Comparison of ENCODE assay signal across 16 cellular contexts in genomic region chr10:77164616-77165311, GRCh38.
A peak's percentile ranks its signal among the peaks of the same experiment; 100 is the strongest.
DNase-seq lines count a peak whose midpoint lies in the region; ATAC-seq and TF ChIP-seq lines count a peak whose summit lies in the region.
"Had no signal": no experiment of that assay in that cellular context is flagged by ENCODE, and none has a peak within 500 bp of the region (broad histone marks: within the 10 kb centered on the region; RNA-seq: fewer than 3 reads in every experiment).

No MANE protein-coding gene starts in this region.

- H3K36me3 Mint-ChIP-seq in WTC11: no peaks in the 10 kb centered on the region
- H3K36me3 Mint-ChIP-seq: immature natural killer cell; naive thymus-derived CD8-positive, alpha-beta T cell had no signal

- no peaks in the 10 kb centered on the region for H3K9me3 ChIP-seq in Panc1 (ENCODE audit: control insufficient read depth, insufficient read depth, low read depth, low read length)
- H3K9me3 ChIP-seq in endocrine pancreas (ENCODE audit: control insufficient read depth, low read length): no peaks in the 10 kb centered on the region
- H3K9me3 ChIP-seq: upper lobe of left lung had no signal

- H3K4me3 Mint-ChIP-seq in WTC11: no peak overlapping the region
- H3K4me3 Mint-ChIP-seq: activated CD8-positive, alpha-beta T cell treated with anti-CD3 and anti-CD28 coated beads for 36 hours; H9 had no signal

- peak overlapping the region; percentile 3; the same call in 1 of the 2 replicates for H3K27ac ChIP-seq in Panc1 (ENCODE audit: low read length)
- H3K27ac ChIP-seq: upper lobe of left lung had no signal

- TF ChIP-seq CTCF in Panc1 (IDR thresholded peaks at IDR 0.05) (no peak), WTC11 (IDR thresholded peaks at IDR 0.05) (no peak)

- intact Hi-C loops in Panc1 (cut with micrococcal nuclease; ENCODE audit: unreplicated experiment): loop anchor here (2.0 to 5.0 kb wide), 3 partner anchors 233 to 548 kb away; no protein-coding TSS in a partner anchor

- POLR2A ChIA-PET in Panc1 (lab: Charles Lee): no interaction called here
- POLR2A ChIA-PET in WTC11 (lab: Charles Lee): no interaction called here

- H3K9me3 Mint-ChIP-seq in WTC11: no peaks in the 10 kb centered on the region
- H3K9me3 Mint-ChIP-seq: activated CD8-positive, alpha-beta T cell treated with anti-CD3 and anti-CD28 coated beads for 36 hours; H9; immature natural killer cell; naive thymus-derived CD8-positive, alpha-beta T cell had no signal

- DNase-seq in ACHN: peak; percentile 43
- no peak for DNase-seq in Panc1 (ENCODE audit: low read depth, low spot score)
- peak; percentile 38 for DNase-seq in myocyte (ENCODE audit: low read depth)
- DNase-seq in stimulated activated CD4-positive, alpha-beta T cell treated with anti-CD3 and anti-CD28 coated beads, Interleukin-15, amount 100 ng/mL, for 24 hours: no peak
- no peak for DNase-seq in WTC11 (ENCODE audit: low spot score)
- DNase-seq: activated CD8-positive, alpha-beta T cell treated with anti-CD3 and anti-CD28 coated beads for 36 hours; activated gamma-delta T cell treated with Interleukin-2 at 50 U/mL for 16 hours; H9; immature natural killer cell; T-helper 17 cell; upper lobe of left lung had no signal

- in situ Hi-C loops in ACHN (cut with HindIII; ENCODE audit: low pct_ligation_motif_present, low pct_unique_long_range_greater_than_20kb, low sequenced_read_pairs): loop anchor here (25.0 kb wide), 1 partner anchor 248 kb away; no protein-coding TSS in a partner anchor
- in situ Hi-C loops in Panc1 (cut with HindIII; ENCODE audit: low pct_unique_long_range_greater_than_20kb, low sequenced_read_pairs): no loop called here

- peaks cover 5% of the 10 kb centered on the region for H3K4me1 Mint-ChIP-seq in WTC11

- H3K4me1 ChIP-seq in Panc1 (ENCODE audit: control insufficient read depth, insufficient read depth, low read length) (peaks cover 30% of the 10 kb centered on the region), endocrine pancreas (ENCODE audit: control insufficient read depth, insufficient read depth, low read length) (peaks cover 57% of the 10 kb centered on the region)

- H3K27ac Mint-ChIP-seq in WTC11: no peak overlapping the region
- H3K27ac Mint-ChIP-seq: activated CD8-positive, alpha-beta T cell treated with anti-CD3 and anti-CD28 coated beads for 36 hours; immature natural killer cell; naive thymus-derived CD8-positive, alpha-beta T cell had no signal

- no TSS peak for BruUV-seq in Panc1 (replicated peaks; lab: Mats Ljungman, UMichigan)

- ATAC-seq in Panc1: no peak
- no peak for ATAC-seq in WTC11
- ATAC-seq in GM19452 (IDR thresholded peaks at IDR 0.05; ENCODE audit: unreplicated experiment): no peak
- ATAC-seq in GM18907 (IDR thresholded peaks at IDR 0.05; ENCODE audit: unreplicated experiment): no peak

- H3K36me3 ChIP-seq in Panc1 (ENCODE audit: control insufficient read depth, insufficient read depth, low read length): no peaks in the 10 kb centered on the region
- H3K36me3 ChIP-seq in endocrine pancreas (ENCODE audit: control insufficient read depth, insufficient read depth, low read length): no peaks in the 10 kb centered on the region
- H3K36me3 ChIP-seq: upper lobe of left lung had no signal

- CTCF ChIA-PET in Panc1 (lab: Charles Lee): interaction anchor here (1.8 to 2.1 kb wide), 2 partner anchors 476 to 478 kb away, joined by 6 to 10 read pairs; no protein-coding TSS in a partner anchor
- CTCF ChIA-PET in WTC11 (lab: Charles Lee): interaction anchor here (0.8 to 3.4 kb wide), 10 partner anchors 9 to 547 kb away, joined by 3 to 33 read pairs (median 7); no protein-coding TSS in a partner anchor

- H3K4me3 ChIP-seq in Panc1 (ENCODE audit: low read depth in 2 of 2, low read length in 2 of 2) (no peak overlapping the region), endocrine pancreas (ENCODE audit: control insufficient read depth, insufficient read depth, low read length) (peak overlapping the region; percentile 61)
- H3K4me3 ChIP-seq: GM12878, upper lobe of left lung had no signal

- H3K27me3 Mint-ChIP-seq in WTC11 (ENCODE audit: low read depth): no peaks in the 10 kb centered on the region

- peak overlapping the region; percentile 12 for H3K9ac ChIP-seq in endocrine pancreas (ENCODE audit: control insufficient read depth, insufficient read depth, low read length)

- H3K27me3 ChIP-seq in Panc1 (ENCODE audit: control insufficient read depth, insufficient read depth, low read length) (no peaks in the 10 kb centered on the region), endocrine pancreas (ENCODE audit: control insufficient read depth, insufficient read depth, low read length) (no peaks in the 10 kb centered on the region)
- H3K27me3 ChIP-seq: upper lobe of left lung had no signal

TF ChIP-seq in WTC11, 78 proteins besides CTCF, POLR2A, EP300 and RAD21 (continues in another document):
- TF ChIP-seq ATF3 (CRISPR knock-in tag; conservative IDR thresholded peaks at IDR 0.05) (no peak), HMGA2 (CRISPR knock-in tag; IDR thresholded peaks at IDR 0.05) (no peak), ATF2 (CRISPR knock-in tag; IDR thresholded peaks at IDR 0.05; ENCODE audit: borderline replicate concordance, low read depth) (no peak), ARID4B (CRISPR knock-in tag; IDR thresholded peaks at IDR 0.05; ENCODE audit: borderline replicate concordance) (no peak), MXD4 (CRISPR knock-in tag; IDR thresholded peaks at IDR 0.05; ENCODE audit: borderline replicate concordance) (no peak), TCF7 (CRISPR knock-in tag; IDR thresholded peaks at IDR 0.05; ENCODE audit: low read depth) (no peak)
- TF ChIP-seq, protein P1, sequence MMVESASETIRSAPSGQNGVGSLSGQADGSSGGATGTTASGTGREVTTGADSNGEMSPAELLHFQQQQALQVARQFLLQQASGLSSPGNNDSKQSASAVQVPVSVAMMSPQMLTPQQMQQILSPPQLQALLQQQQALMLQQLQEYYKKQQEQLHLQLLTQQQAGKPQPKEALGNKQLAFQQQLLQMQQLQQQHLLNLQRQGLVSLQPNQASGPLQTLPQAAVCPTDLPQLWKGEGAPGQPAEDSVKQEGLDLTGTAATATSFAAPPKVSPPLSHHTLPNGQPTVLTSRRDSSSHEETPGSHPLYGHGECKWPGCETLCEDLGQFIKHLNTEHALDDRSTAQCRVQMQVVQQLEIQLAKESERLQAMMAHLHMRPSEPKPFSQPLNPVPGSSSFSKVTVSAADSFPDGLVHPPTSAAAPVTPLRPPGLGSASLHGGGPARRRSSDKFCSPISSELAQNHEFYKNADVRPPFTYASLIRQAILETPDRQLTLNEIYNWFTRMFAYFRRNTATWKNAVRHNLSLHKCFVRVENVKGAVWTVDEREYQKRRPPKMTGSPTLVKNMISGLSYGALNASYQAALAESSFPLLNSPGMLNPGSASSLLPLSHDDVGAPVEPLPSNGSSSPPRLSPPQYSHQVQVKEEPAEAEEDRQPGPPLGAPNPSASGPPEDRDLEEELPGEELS (CRISPR knock-in tag; IDR thresholded peaks at IDR 0.05): no peak
- TF ChIP-seq, protein P2, sequence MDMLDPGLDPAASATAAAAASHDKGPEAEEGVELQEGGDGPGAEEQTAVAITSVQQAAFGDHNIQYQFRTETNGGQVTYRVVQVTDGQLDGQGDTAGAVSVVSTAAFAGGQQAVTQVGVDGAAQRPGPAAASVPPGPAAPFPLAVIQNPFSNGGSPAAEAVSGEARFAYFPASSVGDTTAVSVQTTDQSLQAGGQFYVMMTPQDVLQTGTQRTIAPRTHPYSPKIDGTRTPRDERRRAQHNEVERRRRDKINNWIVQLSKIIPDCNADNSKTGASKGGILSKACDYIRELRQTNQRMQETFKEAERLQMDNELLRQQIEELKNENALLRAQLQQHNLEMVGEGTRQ (CRISPR knock-in tag; IDR thresholded peaks at IDR 0.05): no peak

Comparison
In these comparisons a context has a peak if more than half of its experiments do, and no peak if none do; other contexts are left out.
1. DNase-seq: peak in ACHN (single experiment) and myocyte (single experiment); none in Panc1 (single experiment), stimulated activated CD4-positive, alpha-beta T cell treated with anti-CD3 and anti-CD28 coated beads, Interleukin-15, amount 100 ng/mL, for 24 hours (single experiment) and WTC11 (single experiment).